Comparison of ENCODE assay signal across 8 cellular contexts in the genomic region with DNA sequence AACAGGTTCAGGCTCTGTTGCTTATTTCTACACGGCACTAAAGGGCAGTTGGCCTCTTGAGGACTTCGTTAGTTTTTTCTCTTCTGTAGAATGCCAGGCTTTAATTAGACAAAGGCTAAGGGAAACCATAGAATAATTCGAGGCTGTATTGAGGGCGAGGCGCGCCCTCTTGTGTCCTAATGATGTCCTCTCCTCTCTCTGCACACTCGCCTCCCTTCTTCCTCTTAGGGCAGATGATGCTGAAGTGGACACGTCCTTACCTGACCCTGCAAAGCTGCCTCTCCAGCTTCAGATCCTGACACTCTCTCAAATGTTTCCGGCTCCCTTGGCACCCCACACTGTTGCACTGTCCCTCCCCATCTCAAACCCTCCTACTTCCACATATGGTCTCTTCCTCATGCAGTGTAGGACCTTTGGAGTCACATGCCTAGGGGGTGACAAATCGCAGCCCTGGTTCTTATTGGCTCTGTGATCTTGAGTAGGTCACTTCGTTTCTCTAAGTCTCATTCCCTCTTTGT. TPM values are rescaled to one million over a fixed set of nuclear protein-coding genes. Genes with fewer than 3 reads are reported as not detected.
A peak's percentile ranks its signal among the peaks of the same experiment; 100 is the strongest.
DNase-seq lines count a peak whose midpoint lies in the region; ATAC-seq lines count a peak whose summit lies in the region.

No MANE protein-coding gene starts in this region.

- no peaks in the 10 kb centered on the region for H3K9me3 Mint-ChIP-seq in naive B cell

- ATAC-seq in esophagus mucosa (peak; percentile 78), naive B cell (ENCODE audit: low read depth in 2 of 2) (peak; percentile 64 to 71), GM21825 (IDR thresholded peaks at IDR 0.05; ENCODE audit: unreplicated experiment) (no peak)

- H3K4me3 Mint-ChIP-seq in naive B cell, result peak overlapping the region in 6 of 8 donors; percentile 16 to 70 (median 54)

- H3K27me3 Mint-ChIP-seq in naive B cell, result no peaks in the 10 kb centered on the region

- H3K4me1 Mint-ChIP-seq in naive B cell, result peaks cover 19 to 29% (median 24%) of the 10 kb centered on the region in 3 donors

- no peaks in the 10 kb centered on the region for H3K36me3 Mint-ChIP-seq in naive B cell

- no peak overlapping the region for H3K27ac Mint-ChIP-seq in naive B cell

- DNase-seq in GM04503 (ENCODE audit: low read depth), result peak; percentile 57
- DNase-seq in HuH-7.5 (ENCODE audit: low spot score), result peak; percentile 41
- DNase-seq in NOMO-1 treated with dmso at 0.1 percent for 144 hours (lab: John Stamatoyannopoulos, UW; ENCODE audit: unreplicated experiment), result peak; percentile 83
- DNase-seq in activated T-cell treated with anti-CD3 and anti-CD28 coated beads for 24 hours (ENCODE audit: low read depth), result peak; percentile 35
- peak; percentile 60 for DNase-seq in naive B cell
- DNase-seq in stimulated activated naive CD4-positive, alpha-beta T cell (lab: John Stamatoyannopoulos, UW), result peak; percentile 4 to 46 (median 24)

RNA-seq across cellular contexts. Expression of gene ZSCAN20, which starts 1.9 kb away (rescaled TPM):
- total RNA-seq in esophagus mucosa, result 2.4 TPM
- 1 to 10 TPM in 2 of 6 donors, under 1 TPM in 4; 0.16 to 2.9 (median 0.69) TPM for polyA plus RNA-seq in naive B cell (ENCODE audit: low read depth in 6 of 6)

RNA-seq across cellular contexts. Expression of gene PHC2, which starts 39.7 kb away (rescaled TPM):
- total RNA-seq in esophagus mucosa, result 28.6 TPM
- polyA plus RNA-seq in naive B cell (ENCODE audit: low read depth in 6 of 6), result 10 to 100 TPM; 13.0 to 30.6 (median 20.3) TPM

Comparison
In these comparisons a context has a peak if more than half of its experiments do, and no peak if none do; other contexts are left out.
1. DNase-seq: peak in every context shown above with its lines; median percentile 83 in NOMO-1 treated with dmso at 0.1 percent for 144 hours; 60 in naive B cell; 57 in GM04503; 41 in HuH-7.5; 35 in activated T-cell treated with anti-CD3 and anti-CD28 coated beads for 24 hours; 24 in stimulated activated naive CD4-positive, alpha-beta T cell.